Comparison of ENCODE assay signal across 27 cellular contexts in genomic region chr12:131779027-131779426, GRCh38. TPM values are rescaled to one million over a fixed set of nuclear protein-coding genes. Genes with fewer than 3 reads are reported as not detected.
"Had no signal": no experiment of that assay in that cellular context is flagged by ENCODE, and none has a peak within 500 bp of the region (broad histone marks: within the 10 kb centered on the region; RNA-seq: fewer than 3 reads in every experiment).

No MANE protein-coding gene starts in this region.

- H3K9ac ChIP-seq: KMS-11 had no signal

- H3K27me3 ChIP-seq: breast epithelium, SJCRH30 had no signal

- H3K4me3 ChIP-seq: breast epithelium, SJCRH30 had no signal

- ATAC-seq: activated CD8-positive, alpha-beta memory T cell treated with anti-CD3 and anti-CD28 coated beads, Interleukin-2, amount 10 ng/mL, durations not matched to agents 7 days and 5 days; activated T-cell treated with anti-CD3 and anti-CD28 coated beads, Interleukin-2, amount 50 U/mL, for 4 hours; Panc1; WTC11 had no signal

- H3K9me3 ChIP-seq: breast epithelium, SJCRH30 had no signal

- H3K27ac ChIP-seq: breast epithelium, KMS-11, SJCRH30 had no signal

- H3K4me1 ChIP-seq: breast epithelium had no signal

- DNase-seq: activated CD4-positive, alpha-beta T cell treated with anti-CD3 and anti-CD28 coated beads for 48 hours; activated CD4-positive, alpha-beta T cell treated with anti-CD3 and anti-CD28 coated beads, Interleukin-2, amount 50 U/mL, for 4 hours; activated CD4-positive, CD25-positive, alpha-beta regulatory T cell treated with anti-CD3 and anti-CD28 coated beads, Interleukin-2, amount 50 U/mL, for 72 hours; activated CD8-positive, alpha-beta memory T cell treated with anti-CD3 and anti-CD28 coated beads, Interleukin-2, amount 10 ng/mL, durations not matched to agents 7 days and 5 days; activated naive CD4-positive, alpha-beta T cell; activated T-cell treated with anti-CD3 and anti-CD28 coated beads, Interleukin-2, amount 50 U/mL, for 4 hours; aorta; central memory CD4-positive, alpha-beta T cell; NCI-H1092; NCI-H1417; NCI-H2029; NCI-H2107; NCI-H510A treated with DMSO at 0.1 percent for 48 hours; NCI-H69; NK-92 treated with Interleukin-12 subunit alpha and Interleukin-12 subunit beta, amount 100 ng/mL, for 24 hours; OCI-M1; Right ventricle myocardium superior; RPMI8226; SJCRH30 had no signal

- H3K27me3 Mint-ChIP-seq: activated CD8-positive, alpha-beta memory T cell treated with anti-CD3 and anti-CD28 coated beads, Interleukin-2, amount 10 ng/mL, durations not matched to agents 7 days and 5 days; activated naive CD4-positive, alpha-beta T cell treated with anti-CD3 and anti-CD28 coated beads, Interleukin-2, amount 50 U/mL, for 24 hours; IgD-negative memory B cell had no signal

- H3K27ac Mint-ChIP-seq: activated CD8-positive, alpha-beta memory T cell treated with anti-CD3 and anti-CD28 coated beads, Interleukin-2, amount 10 ng/mL, durations not matched to agents 7 days and 5 days; activated naive CD4-positive, alpha-beta T cell treated with anti-CD3 and anti-CD28 coated beads, Interleukin-2, amount 50 U/mL, for 24 hours; activated T-helper 2 cell treated with anti-CD3 and anti-CD28 coated beads, Interferon-gamma antibody, Interleukin-2, Interleukin-4, amounts not matched to agents 10 μg/mL and 5 μg/mL and 100 μg/mL, durations not matched to agents 14 hours and 24 hours and 36 hours; IgD-negative memory B cell; T-helper 1 cell treated with Interleukin-12 subunit alpha and Interleukin-12 subunit beta and Interleukin-4 antibody, amounts not matched to agents 30 μg/mL and 1 μg/mL, for 36 hours; WTC11 had no signal

- H3K9me3 Mint-ChIP-seq: activated naive CD4-positive, alpha-beta T cell treated with anti-CD3 and anti-CD28 coated beads, Interleukin-2, amount 50 U/mL, for 24 hours; activated T-cell treated with anti-CD3 and anti-CD28 coated beads, Interleukin-2, amount 50 U/mL, for 4 hours; activated T-helper 2 cell treated with anti-CD3 and anti-CD28 coated beads, Interferon-gamma antibody, Interleukin-2, Interleukin-4, amounts not matched to agents 10 μg/mL and 5 μg/mL and 100 μg/mL, durations not matched to agents 14 hours and 24 hours and 36 hours; IgD-negative memory B cell; T-helper 1 cell treated with Interleukin-12 subunit alpha and Interleukin-12 subunit beta and Interleukin-4 antibody, amounts not matched to agents 30 μg/mL and 1 μg/mL, for 36 hours; WTC11 had no signal

- H3K36me3 ChIP-seq: breast epithelium had no signal

- H3K4me2 ChIP-seq: KMS-11 had no signal

- H3K4me3 Mint-ChIP-seq: activated CD8-positive, alpha-beta memory T cell treated with anti-CD3 and anti-CD28 coated beads, Interleukin-2, amount 10 ng/mL, durations not matched to agents 7 days and 5 days; activated naive CD4-positive, alpha-beta T cell treated with anti-CD3 and anti-CD28 coated beads, Interleukin-2, amount 50 U/mL, for 24 hours; activated T-cell treated with anti-CD3 and anti-CD28 coated beads, Interleukin-2, amount 50 U/mL, for 4 hours; T-helper 1 cell treated with Interleukin-12 subunit alpha and Interleukin-12 subunit beta and Interleukin-4 antibody, amounts not matched to agents 30 μg/mL and 1 μg/mL, for 36 hours; WTC11 had no signal

RNA-seq across cellular contexts. Expression of gene MMP17, which starts 49.2 kb away (rescaled TPM):
- total RNA-seq: activated CD8-positive, alpha-beta memory T cell treated with anti-CD3 and anti-CD28 coated beads, Interleukin-2, amount 10 ng/mL, durations not matched to agents 7 days and 5 days had no signal
